Comparison of ENCODE assay signal across 8 cellular contexts in the genomic region with DNA sequence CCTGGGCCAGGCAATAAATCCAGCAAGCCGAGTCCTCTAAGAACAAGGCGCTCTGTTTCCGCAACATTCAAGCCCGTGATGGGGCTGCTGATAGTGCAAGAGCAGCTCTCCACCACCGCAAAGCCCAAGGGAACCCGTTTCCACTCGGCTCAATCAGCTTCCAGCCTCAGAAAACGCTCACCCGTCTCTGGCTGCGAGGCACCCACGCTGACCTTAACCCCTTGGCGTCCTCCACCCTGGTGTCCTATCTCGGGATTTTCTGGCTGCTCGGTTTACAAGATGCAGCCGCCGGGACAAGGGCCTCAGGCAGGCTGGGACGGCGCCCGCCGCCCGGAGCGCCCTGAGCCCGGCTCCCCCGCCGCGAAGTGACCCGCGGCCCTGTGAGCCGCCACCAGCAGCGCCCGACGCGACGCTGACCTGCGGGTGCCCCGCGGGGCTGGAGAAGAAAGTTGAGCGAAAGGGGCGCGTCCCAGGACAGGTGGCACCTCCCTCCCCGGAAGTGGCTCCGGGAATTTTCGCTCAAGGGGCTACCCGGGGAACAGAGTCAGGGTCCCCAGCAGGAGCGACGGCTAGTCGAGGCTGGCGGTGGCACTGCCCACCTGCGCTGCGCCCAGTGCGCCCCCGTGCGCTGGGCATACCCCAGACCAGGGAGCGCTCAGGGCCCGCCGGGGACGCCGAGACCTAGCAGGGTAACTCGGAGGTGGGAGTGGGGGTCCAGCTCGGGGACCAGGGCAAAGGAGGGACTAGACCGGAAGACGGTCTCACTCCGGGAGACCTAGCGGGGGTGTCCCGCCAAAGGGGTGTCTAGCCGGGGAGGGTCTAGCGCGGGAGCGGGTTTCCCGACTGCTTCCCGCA. TPM values are rescaled to one million over a fixed set of nuclear protein-coding genes. Genes with fewer than 3 reads are reported as not detected.
DNase-seq lines count a peak whose midpoint lies in the region; ATAC-seq and TF ChIP-seq lines count a peak whose summit lies in the region.

No MANE protein-coding gene starts in this region.

- H3K79me2 ChIP-seq in hepatocyte, result peaks cover 14% of the 10 kb centered on the region

- peaks cover 3% of the 10 kb centered on the region for H3K4me1 ChIP-seq in NT2/D1 (ENCODE audit: insufficient read depth, insufficient read length)
- H3K4me1 ChIP-seq in hepatocyte (ENCODE audit: insufficient read depth), result peaks cover 17% of the 10 kb centered on the region
- H3K4me1 ChIP-seq in psoas muscle, result no peaks in the 10 kb centered on the region

- H3K9me3 ChIP-seq in NT2/D1 (ENCODE audit: insufficient read depth, low read length) (no peaks in the 10 kb centered on the region), hepatocyte (ENCODE audit: low read depth) (no peaks in the 10 kb centered on the region), psoas muscle (no peaks in the 10 kb centered on the region)

- peak overlapping the region; percentile 80 for H3K27ac ChIP-seq in hepatocyte
- peak overlapping the region; percentile 30 for H3K27ac ChIP-seq in psoas muscle

- TF ChIP-seq CTCF in AG09309 (IDR thresholded peaks at IDR 0.05; ENCODE audit: control insufficient read depth, insufficient read depth, low read depth, low read length, missing control alignments) (no peak), GM12875 (IDR thresholded peaks at IDR 0.05; ENCODE audit: borderline replicate concordance, insufficient read depth, low read depth, low read length) (no peak), astrocyte of the cerebellum (IDR thresholded peaks at IDR 0.05; ENCODE audit: low read depth, low read length, missing control alignments) (no peak), hepatocyte (IDR thresholded peaks at IDR 0.05; ENCODE audit: poor library complexity) (peak; percentile 23), psoas muscle (IDR thresholded peaks at IDR 0.05) (no peak)

- peaks cover 20% of the 10 kb centered on the region for H3K36me3 ChIP-seq in NT2/D1 (ENCODE audit: insufficient read depth, insufficient read length, low read length)
- no peaks in the 10 kb centered on the region for H3K36me3 ChIP-seq in hepatocyte (replicated peaks; ENCODE audit: insufficient read depth, low read depth)
- no peaks in the 10 kb centered on the region for H3K36me3 ChIP-seq in psoas muscle (ENCODE audit: insufficient read depth in 1 of 2, low read depth in 1 of 2)

- H3K9ac ChIP-seq in NT2/D1 (ENCODE audit: insufficient read length, low read depth), result peak overlapping the region; percentile 88

- intact Hi-C loops in psoas muscle (cut with DNase I), result loop anchor here (2.0 to 10.0 kb wide), 2 partner anchors 82 to 84 kb away; no protein-coding TSS in a partner anchor

- peak overlapping the region; percentile 59 for H3K4me3 ChIP-seq in AG09309 (ENCODE audit: control insufficient read depth, low read depth, low read length)
- peak overlapping the region; percentile 40 for H3K4me3 ChIP-seq in GM12875 (ENCODE audit: low read depth, low read length)
- peak overlapping the region; percentile 84 for H3K4me3 ChIP-seq in NT2/D1 (ENCODE audit: insufficient read length, low read depth)
- peak overlapping the region; percentile 79 for H3K4me3 ChIP-seq in astrocyte of the cerebellum (ENCODE audit: low read depth, low read length)
- H3K4me3 ChIP-seq in hepatocyte, result peak overlapping the region; percentile 98
- H3K4me3 ChIP-seq in psoas muscle, result peak overlapping the region; percentile 87

- H3K9me2 ChIP-seq in hepatocyte (replicated peaks; ENCODE audit: insufficient read depth), result no peaks in the 10 kb centered on the region

- DNase-seq in AG09309 (ENCODE audit: low read depth) (peak; percentile 5), NT2/D1 (ENCODE audit: low read depth, low spot score) (no peak), astrocyte of the cerebellum (ENCODE audit: low read depth) (no peak), hepatocyte (ENCODE audit: low spot score) (peak; percentile 74), psoas muscle (peak; percentile 66 to 84), KG1 (lab: John Stamatoyannopoulos, UW) (no peak)

- peak overlapping the region; percentile 98 for H2AFZ ChIP-seq in hepatocyte

- ATAC-seq in psoas muscle (peak; percentile 63 to 86 (median 68)), HG03139 (IDR thresholded peaks at IDR 0.05; ENCODE audit: unreplicated experiment) (no peak)

- H4K20me1 ChIP-seq in hepatocyte (ENCODE audit: insufficient read depth, poor library complexity, severe bottlenecking), result no peaks in the 10 kb centered on the region

- peak overlapping the region; percentile 100 for H3K4me2 ChIP-seq in hepatocyte

- 2% methylated on average over 70 of the region's 71 CpGs for WGBS in hepatocyte (ENCODE audit: low lambda C conversion rate, missing lambda C conversion rate)
- 1 to 2% (median 1%) methylated on average over 59 to 71 of the region's 71 CpGs for WGBS in psoas muscle, 3 donors

- in situ Hi-C loops in astrocyte of the cerebellum (cut with HindIII; ENCODE audit: low sequenced_read_pairs), result loop anchor here (25.0 kb wide), 1 partner anchor 341 kb away; no protein-coding TSS in a partner anchor

- H3K27me3 ChIP-seq in NT2/D1 (ENCODE audit: insufficient read depth, insufficient read length) (peaks cover 40% of the 10 kb centered on the region), hepatocyte (no peaks in the 10 kb centered on the region), psoas muscle (ENCODE audit: insufficient read depth in 3 of 3, low read length in 2 of 3) (peaks cover 0 to 17% (median 2%) of the 10 kb centered on the region in 3 donors)

RNA-seq across cellular contexts. Expression of gene SPATA12, which starts 18.1 kb away (rescaled TPM):
- 0.08 and 0.10 TPM in 2 replicates for total RNA-seq in hepatocyte
- 0.25 and 1.2 TPM in 2 replicates for polyA plus RNA-seq in hepatocyte
- not detected for total RNA-seq in psoas muscle
- under 1 TPM in 1 of 3 donors, not detected in 2; 0.01 TPM for polyA plus RNA-seq in psoas muscle

Comparison
In these comparisons a context has a peak if more than half of its experiments do, and no peak if none do; other contexts are left out.
1. DNase-seq: peak in AG09309 (single experiment), hepatocyte (single experiment) and psoas muscle (2 of 2); none in NT2/D1 (single experiment), astrocyte of the cerebellum (single experiment) and KG1 (single experiment).
2. H3K4me3 ChIP-seq: peak in every context shown above with its lines; median percentile 98 in hepatocyte; 87 in psoas muscle; 84 in NT2/D1; 79 in astrocyte of the cerebellum; 59 in AG09309; 40 in GM12875.